9 cellular contexts compared by ENCODE assay signal in the genomic region with DNA sequence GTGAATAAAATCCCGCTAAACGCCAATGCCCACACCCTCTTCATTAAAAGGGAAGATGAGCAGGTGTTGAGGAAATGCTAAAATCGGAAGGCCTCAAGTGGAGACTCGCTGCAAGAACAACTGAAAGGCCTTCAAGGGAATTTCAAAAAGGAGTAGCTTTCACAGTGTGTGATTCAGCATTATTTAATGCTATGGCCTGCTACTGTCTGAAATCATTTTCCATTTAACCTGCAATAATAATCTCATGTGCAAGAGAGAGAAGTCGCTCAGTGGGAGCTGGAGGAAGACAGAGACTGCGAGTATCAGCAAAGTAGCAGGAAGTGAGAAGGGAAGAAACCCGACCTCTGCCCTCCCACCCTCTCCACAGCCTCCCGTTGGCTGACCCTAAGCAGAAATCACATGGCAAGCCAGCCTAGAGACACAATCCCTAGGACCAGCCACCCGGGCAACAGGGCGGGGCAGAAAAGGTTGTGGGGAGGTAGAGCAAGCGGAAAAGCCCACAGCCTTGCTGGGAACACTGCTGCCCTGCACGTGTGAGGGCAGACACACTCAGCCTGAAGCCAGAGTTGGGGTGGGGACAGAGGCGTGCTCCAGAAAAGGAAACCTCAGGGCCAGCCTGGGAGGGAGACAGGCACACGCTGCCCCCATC. TPM values are rescaled to one million over a fixed set of nuclear protein-coding genes. Genes with fewer than 3 reads are reported as not detected.
A peak's percentile ranks its signal among the peaks of the same experiment; 100 is the strongest.
DNase-seq lines count a peak whose midpoint lies in the region; ATAC-seq and TF ChIP-seq lines count a peak whose summit lies in the region.
"Had no signal": no experiment of that assay in that cellular context is flagged by ENCODE, and none has a peak within 500 bp of the region (broad histone marks: within the 10 kb centered on the region; RNA-seq: fewer than 3 reads in every experiment).

No MANE protein-coding gene starts in this region.

- no peak overlapping the region for H3K27ac ChIP-seq in CD4-positive, CD25-positive, alpha-beta regulatory T cell (ENCODE audit: insufficient read depth, low read length, poor library complexity, severe bottlenecking)
- H3K27ac ChIP-seq in SK-N-MC = 0 out of 2 replicates have a peak overlapping the region, but pooled peaks have one; percentile 56
- H3K27ac ChIP-seq in naive thymus-derived CD4-positive, alpha-beta T cell (ENCODE audit: low read depth, low read length) = peak overlapping the region; percentile 17
- H3K27ac ChIP-seq: colonic mucosa had no signal

- POLR2A ChIA-PET in naive thymus-derived CD4-positive, alpha-beta T cell (lab: Charles Lee) = interaction anchor here (1.0 to 2.0 kb wide), 3 partner anchors 23 to 40 kb away, joined by 3 to 4 read pairs (median 3); partner anchors contain the start of gene CTSL
- POLR2A ChIA-PET in GM10248 (lab: Yijun Ruan, JAX) = no interaction called here

- H3K27ac Mint-ChIP-seq in CD4-positive, CD25-positive, alpha-beta regulatory T cell = peak overlapping the region in 2 of 3 donors; percentile 60 to 90
- H3K27ac Mint-ChIP-seq in naive thymus-derived CD4-positive, alpha-beta T cell = peak overlapping the region in 8 of 9 donors; percentile 23 to 91 (median 80)

- no peaks in the 10 kb centered on the region for H3K9me3 ChIP-seq in CD4-positive, CD25-positive, alpha-beta regulatory T cell (ENCODE audit: control insufficient read depth in 2 of 2, low read length in 2 of 2)
- peaks cover 17% of the 10 kb centered on the region for H3K9me3 ChIP-seq in SK-N-MC (ENCODE audit: low read depth, low read length)
- no peaks in the 10 kb centered on the region for H3K9me3 ChIP-seq in naive thymus-derived CD4-positive, alpha-beta T cell (ENCODE audit: control insufficient read depth in 2 of 3, low read length in 3 of 3)
- H3K9me3 ChIP-seq: colonic mucosa had no signal

- no peaks in the 10 kb centered on the region for H3K36me3 ChIP-seq in CD4-positive, CD25-positive, alpha-beta regulatory T cell (ENCODE audit: control insufficient read depth, insufficient read depth, low read length)
- H3K36me3 ChIP-seq in SK-N-MC (ENCODE audit: insufficient read depth, low read length) = peaks cover 94% of the 10 kb centered on the region
- no peaks in the 10 kb centered on the region for H3K36me3 ChIP-seq in naive thymus-derived CD4-positive, alpha-beta T cell (ENCODE audit: control insufficient read depth in 2 of 3, insufficient read depth in 3 of 3, low read length in 3 of 3)
- H3K36me3 ChIP-seq: colonic mucosa had no signal

- peak overlapping the region; percentile 31 for H3K4me3 ChIP-seq in CD4-positive, CD25-positive, alpha-beta regulatory T cell (ENCODE audit: low read depth, low read length)
- H3K4me3 ChIP-seq in SK-N-MC = no peak overlapping the region
- no peak overlapping the region for H3K4me3 ChIP-seq in naive thymus-derived CD4-positive, alpha-beta T cell (ENCODE audit: low read length)
- H3K4me3 ChIP-seq: colonic mucosa had no signal

- intact Hi-C loops in naive thymus-derived CD4-positive, alpha-beta T cell (cut with micrococcal nuclease) = loop anchor here in 1 of 2 donors (2.0 to 10.0 kb wide), 3 partner anchors 39 to 701 kb away; partner anchors contain the start of gene SPIN1

- H3K4me1 Mint-ChIP-seq in CD4-positive, CD25-positive, alpha-beta regulatory T cell = peaks cover 0 to 18% (median 3%) of the 10 kb centered on the region in 4 donors
- peaks cover 11 to 37% (median 24%) of the 10 kb centered on the region in 7 donors for H3K4me1 Mint-ChIP-seq in naive thymus-derived CD4-positive, alpha-beta T cell

- H3K4me1 ChIP-seq in CD4-positive, CD25-positive, alpha-beta regulatory T cell (ENCODE audit: control insufficient read depth, insufficient read depth, low read length, poor library complexity, severe bottlenecking) = peaks cover 3% of the 10 kb centered on the region
- H3K4me1 ChIP-seq in naive thymus-derived CD4-positive, alpha-beta T cell (ENCODE audit: control insufficient read depth in 2 of 2, insufficient read depth in 2 of 2, low read length in 2 of 2) = peaks cover 0 to 13% of the 10 kb centered on the region in 2 donors
- H3K4me1 ChIP-seq: colonic mucosa had no signal

- CTCF ChIA-PET in naive thymus-derived CD4-positive, alpha-beta T cell (lab: Charles Lee) = interaction anchor here (0.7 kb wide), 1 partner anchor 9 kb away, joined by 3 read pairs; no protein-coding TSS in a partner anchor
- CTCF ChIA-PET in GM10248 (lab: Yijun Ruan, JAX) = interaction anchor here (1.7 kb wide), 1 partner anchor 86 kb away, joined by 4 read pairs; no protein-coding TSS in a partner anchor

- TF ChIP-seq CTCF in GM10248 (IDR thresholded peaks at IDR 0.05; ENCODE audit: control extremely low read depth, extremely low read depth, low read depth, missing control alignments) = no peak

- H3K9me3 Mint-ChIP-seq in CD4-positive, CD25-positive, alpha-beta regulatory T cell = peaks cover 0 to 2% (median 0%) of the 10 kb centered on the region in 7 donors
- H3K9me3 Mint-ChIP-seq in naive thymus-derived CD4-positive, alpha-beta T cell = peaks cover 0 to 2% (median 0%) of the 10 kb centered on the region in 11 donors

- DNase-seq in CD4-positive, CD25-positive, alpha-beta regulatory T cell = no peak
- no peak for DNase-seq in SK-N-MC (ENCODE audit: low read depth, low spot score)
- peak; percentile 30 for DNase-seq in fibroblast of peridontal ligament (ENCODE audit: extremely low read depth)
- DNase-seq in naive thymus-derived CD4-positive, alpha-beta T cell = peak in 2 of 9 donors; percentile 4 to 16
- DNase-seq in NCI-H187 treated with DMSO at 0.1 percent for 48 hours (lab: John Stamatoyannopoulos, UW) = no peak
- no peak for DNase-seq in DMS 273 treated with DMSO at 0.1 percent for 48 hours (lab: John Stamatoyannopoulos, UW)
- DNase-seq in GM10248 (ENCODE audit: extremely low spot score) = no peak
- DNase-seq: colonic mucosa had no signal

- no peak overlapping the region for H3K9ac ChIP-seq in SK-N-MC (ENCODE audit: insufficient read length)

- no peaks in the 10 kb centered on the region for H3K36me3 Mint-ChIP-seq in CD4-positive, CD25-positive, alpha-beta regulatory T cell
- H3K36me3 Mint-ChIP-seq in naive thymus-derived CD4-positive, alpha-beta T cell = no peaks in the 10 kb centered on the region

- no peak for ATAC-seq in CD4-positive, CD25-positive, alpha-beta regulatory T cell (ENCODE audit: low read depth in 2 of 2)
- ATAC-seq in naive thymus-derived CD4-positive, alpha-beta T cell = peak; percentile 62
- no peak for ATAC-seq in GM21723 (IDR thresholded peaks at IDR 0.05; ENCODE audit: unreplicated experiment)

- no peaks in the 10 kb centered on the region for H3K27me3 ChIP-seq in CD4-positive, CD25-positive, alpha-beta regulatory T cell (ENCODE audit: control insufficient read depth, insufficient read depth, low read length)
- H3K27me3 ChIP-seq in naive thymus-derived CD4-positive, alpha-beta T cell (ENCODE audit: control insufficient read depth in 2 of 2, insufficient read depth in 2 of 2, low read length in 2 of 2) = no peaks in the 10 kb centered on the region
- H3K27me3 ChIP-seq: colonic mucosa had no signal

- peak overlapping the region in 1 of 4 donors; percentile 76 for H3K4me3 Mint-ChIP-seq in CD4-positive, CD25-positive, alpha-beta regulatory T cell
- H3K4me3 Mint-ChIP-seq in naive thymus-derived CD4-positive, alpha-beta T cell = peak overlapping the region; percentile 39 to 80 (median 72)

- H3K27me3 Mint-ChIP-seq in CD4-positive, CD25-positive, alpha-beta regulatory T cell = peaks cover 9% of the 10 kb centered on the region
- H3K27me3 Mint-ChIP-seq in naive thymus-derived CD4-positive, alpha-beta T cell = peaks cover 0 to 25% (median 0%) of the 10 kb centered on the region in 5 donors

RNA-seq across cellular contexts. Expression of gene CTSL, which starts 39.9 kb away (rescaled TPM):
- 1.2 TPM for total RNA-seq in CD4-positive, CD25-positive, alpha-beta regulatory T cell
- 10 to 100 TPM in 1 of 4 donors, 1 to 10 TPM in 3; 1.5 to 10.6 (median 3.4) TPM for polyA plus RNA-seq in CD4-positive, CD25-positive, alpha-beta regulatory T cell
- total RNA-seq in naive thymus-derived CD4-positive, alpha-beta T cell = 10 to 100 TPM in 3 of 5 experiments, 1 to 10 TPM in 2; 3.7 to 67.9 (median 14.9) TPM
- polyA plus RNA-seq in naive thymus-derived CD4-positive, alpha-beta T cell = 10 to 100 TPM in 1 of 2 donors, 1 to 10 TPM in 1; 8.7 to 58.8 TPM
